9 cellular contexts compared by ENCODE assay signal in genomic region chr1:35554261-35555211, GRCh38.
DNase-seq lines count a peak whose midpoint lies in the region; ATAC-seq and TF ChIP-seq lines count a peak whose summit lies in the region.
"Had no signal": no experiment of that assay in that cellular context is flagged by ENCODE, and none has a peak within 500 bp of the region (broad histone marks: within the 10 kb centered on the region; RNA-seq: fewer than 3 reads in every experiment).

No MANE protein-coding gene starts in this region.

- no peak for TF ChIP-seq CTCF in VCaP (conservative IDR thresholded peaks at IDR 0.05)

- no peaks in the 10 kb centered on the region for H3K27me3 Mint-ChIP-seq in stimulated activated naive CD8-positive, alpha-beta T cell treated with anti-CD3 and anti-CD28 coated beads, Interleukin-15, amount 100 ng/mL, for 72 hours

- ATAC-seq in stimulated activated naive CD8-positive, alpha-beta T cell treated with anti-CD3 and anti-CD28 coated beads, Interleukin-15, amount 100 ng/mL, for 72 hours: no peak
- ATAC-seq in stimulated activated naive CD8-positive, alpha-beta T cell treated with anti-CD3 and anti-CD28 coated beads, Interleukin-15, Interleukin-2, amounts not matched to agents 100 U/mL and 50 U/mL, for 24 hours: no peak
- no peak for ATAC-seq in GM18505 (IDR thresholded peaks at IDR 0.05; ENCODE audit: unreplicated experiment)

- TF ChIP-seq POLR2A in GM18505 (IDR thresholded peaks at IDR 0.05; ENCODE audit: borderline replicate concordance, extremely low read depth, insufficient read depth, insufficient read length): no peak

- peaks cover 50% of the 10 kb centered on the region for H3K4me1 Mint-ChIP-seq in stimulated activated naive CD8-positive, alpha-beta T cell treated with anti-CD3 and anti-CD28 coated beads, Interleukin-15, amount 100 ng/mL, for 72 hours

- peak overlapping the region; percentile 15 to 40 for H3K27ac Mint-ChIP-seq in stimulated activated naive CD8-positive, alpha-beta T cell treated with anti-CD3 and anti-CD28 coated beads, Interleukin-15, amount 100 ng/mL, for 72 hours

- no peaks in the 10 kb centered on the region for H3K9me3 Mint-ChIP-seq in stimulated activated naive CD8-positive, alpha-beta T cell treated with anti-CD3 and anti-CD28 coated beads, Interleukin-15, amount 100 ng/mL, for 72 hours

- DNase-seq in stimulated activated naive CD8-positive, alpha-beta T cell treated with anti-CD3 and anti-CD28 coated beads, Interleukin-15, amount 100 ng/mL, for 72 hours: no peak
- DNase-seq in stimulated activated naive CD8-positive, alpha-beta T cell treated with anti-CD3 and anti-CD28 coated beads, Interleukin-15, Interleukin-2, amounts not matched to agents 100 U/mL and 50 U/mL, for 24 hours: no peak
- peak; percentile 68 for DNase-seq in iPS-NIHi7 (ENCODE audit: extremely low spot score)
- DNase-seq in inferior parietal cortex (ENCODE audit: extremely low spot score): no peak
- no peak for DNase-seq in AG20443 (ENCODE audit: low spot score)
- no peak for DNase-seq in activated CD4-positive, alpha-beta T cell treated with anti-CD3 and anti-CD28 coated beads for 4 hours
- DNase-seq: occipital lobe had no signal

- H3K4me3 Mint-ChIP-seq in stimulated activated naive CD8-positive, alpha-beta T cell treated with anti-CD3 and anti-CD28 coated beads, Interleukin-15, amount 100 ng/mL, for 72 hours: no peak overlapping the region

- peak overlapping the region; percentile 98 for H3K27ac ChIP-seq in VCaP
